In genomic region chr1:167266965-167267364, GRCh38 we compare ENCODE assay signal across 20 cellular contexts. TPM values are rescaled to one million over a fixed set of nuclear protein-coding genes. Genes with fewer than 3 reads are reported as not detected.
A peak's percentile ranks its signal among the peaks of the same experiment; 100 is the strongest.
DNase-seq lines count a peak whose midpoint lies in the region; ATAC-seq, FAIRE-seq and TF ChIP-seq lines count a peak whose summit lies in the region.
"Had no signal": no experiment of that assay in that cellular context is flagged by ENCODE, and none has a peak within 500 bp of the region (broad histone marks: within the 10 kb centered on the region; RNA-seq: fewer than 3 reads in every experiment).

No MANE protein-coding gene starts in this region.

- peak overlapping the region; percentile 14 for H3K27ac ChIP-seq in CD4-positive, CD25-positive, alpha-beta regulatory T cell (ENCODE audit: insufficient read depth, low read length, poor library complexity, severe bottlenecking)
- H3K27ac ChIP-seq in HEK293 (ENCODE audit: extremely low read depth, low read depth, low read length) (no peak overlapping the region), astrocyte (ENCODE audit: low read depth, low read length) (no peak overlapping the region)
- H3K27ac ChIP-seq: BLaER1 had no signal

- TF ChIP-seq CTCF in HEK293 (tag by site-specific recombination; IDR thresholded peaks at IDR 0.05) (no peak), astrocyte (IDR thresholded peaks at IDR 0.05; ENCODE audit: insufficient read depth, low read depth, low read length) (no peak), osteocyte (IDR thresholded peaks at IDR 0.05) (no peak)

- H2AFZ ChIP-seq in astrocyte (ENCODE audit: low read depth, low read length) = no peak overlapping the region

- H3K4me3 Mint-ChIP-seq in CD4-positive, CD25-positive, alpha-beta regulatory T cell = no peak overlapping the region
- H3K4me3 Mint-ChIP-seq in astrocyte (ENCODE audit: unreplicated experiment) (no peak overlapping the region), osteocyte (ENCODE audit: unreplicated experiment) (no peak overlapping the region)
- H3K4me3 Mint-ChIP-seq: CD14-positive monocyte; CD8-positive, alpha-beta T cell; H9; IgD-negative memory B cell had no signal

- CTCF ChIA-PET in HEK293 (lab: Yijun Ruan, JAX) = interaction anchor here (0.6 to 5.6 kb wide), 23 partner anchors 8 to 285 kb away, joined by 3 to 41 read pairs (median 4); no protein-coding TSS in a partner anchor

- no peak for FAIRE-seq in astrocyte (lab: Jason Lieb, UNC)
- FAIRE-seq: A204.1, GM12878, H1, HepG2 had no signal

- no peaks in the 10 kb centered on the region for H3K9me3 ChIP-seq in CD4-positive, CD25-positive, alpha-beta regulatory T cell (ENCODE audit: control insufficient read depth in 2 of 2, low read length in 2 of 2)
- H3K9me3 ChIP-seq in HEK293 (ENCODE audit: control insufficient read depth, insufficient read depth, low read depth, low read length) (no peaks in the 10 kb centered on the region), astrocyte (ENCODE audit: insufficient read depth, low read depth, low read length) (no peaks in the 10 kb centered on the region)
- H3K9me3 ChIP-seq: BLaER1 had no signal

- H3K4me1 ChIP-seq in CD4-positive, CD25-positive, alpha-beta regulatory T cell (ENCODE audit: control insufficient read depth, insufficient read depth, low read length, poor library complexity, severe bottlenecking) = peaks cover 19% of the 10 kb centered on the region
- H3K4me1 ChIP-seq in HEK293 (ENCODE audit: control insufficient read depth, insufficient read depth, low read length) = peaks cover 13% of the 10 kb centered on the region; the same call in 1 of the 2 replicates
- H3K4me1 ChIP-seq in astrocyte (ENCODE audit: insufficient read depth, low read length) = no peaks in the 10 kb centered on the region

- ATAC-seq in CD4-positive, CD25-positive, alpha-beta regulatory T cell (ENCODE audit: low read depth in 2 of 2) = no peak
- no peak for ATAC-seq in HG03175 (IDR thresholded peaks at IDR 0.05; ENCODE audit: unreplicated experiment)

- H3K4me3 ChIP-seq in CD4-positive, CD25-positive, alpha-beta regulatory T cell (ENCODE audit: low read depth, low read length) = no peak overlapping the region
- H3K4me3 ChIP-seq in HEK293 (ENCODE audit: low read depth, low read length) (no peak overlapping the region), astrocyte (ENCODE audit: insufficient read depth, low read depth, low read length) (no peak overlapping the region)
- H3K4me3 ChIP-seq: BLaER1, GM12878 had no signal

- H3K27me3 ChIP-seq in CD4-positive, CD25-positive, alpha-beta regulatory T cell (ENCODE audit: control insufficient read depth, insufficient read depth, low read length) = no peaks in the 10 kb centered on the region
- no peaks in the 10 kb centered on the region for H3K27me3 ChIP-seq in astrocyte (ENCODE audit: insufficient read depth, low read length)
- H3K27me3 ChIP-seq: BLaER1 had no signal

- peak overlapping the region in 1 of 3 donors; percentile 39 for H3K27ac Mint-ChIP-seq in CD4-positive, CD25-positive, alpha-beta regulatory T cell
- H3K27ac Mint-ChIP-seq in astrocyte (ENCODE audit: unreplicated experiment) (peak overlapping the region; percentile 20), osteocyte (ENCODE audit: unreplicated experiment) (no peak overlapping the region)
- H3K27ac Mint-ChIP-seq: CD8-positive, alpha-beta T cell; H9 had no signal

- no peaks in the 10 kb centered on the region for H3K36me3 ChIP-seq in CD4-positive, CD25-positive, alpha-beta regulatory T cell (ENCODE audit: control insufficient read depth, insufficient read depth, low read length)
- H3K36me3 ChIP-seq in HEK293 (ENCODE audit: control insufficient read depth in 2 of 2, insufficient read depth in 1 of 2, low read length in 2 of 2) = no peaks in the 10 kb centered on the region
- no peaks in the 10 kb centered on the region for H3K36me3 ChIP-seq in astrocyte (ENCODE audit: insufficient read depth, low read length)
- H3K36me3 ChIP-seq: BLaER1 had no signal

- no peak overlapping the region for H3K9ac ChIP-seq in astrocyte (ENCODE audit: low read length)
- H3K9ac ChIP-seq: BLaER1 had no signal

- H3K27me3 Mint-ChIP-seq in CD4-positive, CD25-positive, alpha-beta regulatory T cell = no peaks in the 10 kb centered on the region
- H3K27me3 Mint-ChIP-seq in astrocyte (ENCODE audit: low read depth, unreplicated experiment) = no peaks in the 10 kb centered on the region
- H3K27me3 Mint-ChIP-seq in osteocyte (ENCODE audit: unreplicated experiment) = no peaks in the 10 kb centered on the region
- H3K27me3 Mint-ChIP-seq: IgD-negative memory B cell had no signal

- peaks cover 6 to 26% (median 17%) of the 10 kb centered on the region in 4 donors for H3K4me1 Mint-ChIP-seq in CD4-positive, CD25-positive, alpha-beta regulatory T cell
- peaks cover 12% of the 10 kb centered on the region for H3K4me1 Mint-ChIP-seq in astrocyte (ENCODE audit: low read depth, unreplicated experiment)
- peaks cover 13% of the 10 kb centered on the region for H3K4me1 Mint-ChIP-seq in osteocyte (ENCODE audit: unreplicated experiment)

- DNase-seq in CD4-positive, CD25-positive, alpha-beta regulatory T cell = no peak
- no peak for DNase-seq in astrocyte (ENCODE audit: low read depth)
- DNase-seq in osteocyte (ENCODE audit: extremely low spot score, unreplicated experiment) = no peak
- no peak for DNase-seq in COLO829 (ENCODE audit: low spot score)
- DNase-seq: CD8-positive, alpha-beta T cell; COR-L47; DMS 273 treated with DMSO at 0.1 percent for 48 hours; DND-41; EL; H9; KBM-7 had no signal

- POLR2A ChIA-PET in HEK293 (lab: Yijun Ruan, JAX) = no interaction called here

- peaks cover 61% of the 10 kb centered on the region for H3K79me2 ChIP-seq in astrocyte (ENCODE audit: insufficient read depth, low read length)

- no peak overlapping the region for H3K4me2 ChIP-seq in astrocyte (ENCODE audit: low read length)
- H3K4me2 ChIP-seq: BLaER1 had no signal

- H4K20me1 ChIP-seq in astrocyte (ENCODE audit: insufficient read depth, low read length) = peaks cover 68% of the 10 kb centered on the region

- H3K9me3 Mint-ChIP-seq in CD4-positive, CD25-positive, alpha-beta regulatory T cell = no peaks in the 10 kb centered on the region
- no peaks in the 10 kb centered on the region for H3K9me3 Mint-ChIP-seq in astrocyte (ENCODE audit: unreplicated experiment)
- H3K9me3 Mint-ChIP-seq in osteocyte (ENCODE audit: unreplicated experiment) = no peaks in the 10 kb centered on the region
- H3K9me3 Mint-ChIP-seq: CD14-positive monocyte; CD8-positive, alpha-beta T cell; H9; IgD-negative memory B cell had no signal

- peaks cover 3% of the 10 kb centered on the region for H3K36me3 Mint-ChIP-seq in CD4-positive, CD25-positive, alpha-beta regulatory T cell
- H3K36me3 Mint-ChIP-seq in astrocyte (ENCODE audit: low read depth, unreplicated experiment) (no peaks in the 10 kb centered on the region), osteocyte (ENCODE audit: unreplicated experiment) (no peaks in the 10 kb centered on the region)
- H3K36me3 Mint-ChIP-seq: CD8-positive, alpha-beta T cell had no signal

TF ChIP-seq in HEK293, 187 proteins besides CTCF, POLR2A, EP300 and RAD21:
- TF ChIP-seq ZNF791 (tag by site-specific recombination; IDR thresholded peaks at IDR 0.05) (no peak), ZNF146 (tag by site-specific recombination; IDR thresholded peaks at IDR 0.05) (peak; percentile 90), ZNF366 (tag by site-specific recombination; conservative IDR thresholded peaks at IDR 0.05) (no peak), ZSCAN18 (tag by site-specific recombination; IDR thresholded peaks at IDR 0.05) (no peak), ZNF580 (tag by site-specific recombination; IDR thresholded peaks at IDR 0.05) (0 out of 2 replicates have a peak, but pooled peaks have one; percentile 58)

RNA-seq across cellular contexts. Expression of gene POU2F1, which starts 46.3 kb away (rescaled TPM):
- 35.3 TPM for total RNA-seq in CD4-positive, CD25-positive, alpha-beta regulatory T cell
- 10 to 100 TPM in 1 of 4 donors, 1 to 10 TPM in 3; 5.2 to 11.7 (median 7.7) TPM for polyA plus RNA-seq in CD4-positive, CD25-positive, alpha-beta regulatory T cell
- total RNA-seq in astrocyte (21.5 and 21.7 TPM in 2 replicates), osteocyte (15.3 and 17.9 TPM in 2 replicates)
